1 cellular context compared by ENCODE assay signal in genomic region chr17:1123397-1124237, GRCh38.
TF ChIP-seq lines count a peak whose summit lies in the region.

No MANE protein-coding gene starts in this region.

TF ChIP-seq in HEK293T, 16 proteins besides CTCF, POLR2A, EP300 and RAD21:
- no peak for TF ChIP-seq ARNT (IDR thresholded peaks at IDR 0.05)
- TF ChIP-seq ZNF384 (IDR thresholded peaks at IDR 0.05): no peak
- TF ChIP-seq CTBP1 (IDR thresholded peaks at IDR 0.05; ENCODE audit: borderline replicate concordance): no peak
- TF ChIP-seq PKNOX1 (IDR thresholded peaks at IDR 0.05): no peak
- no peak for TF ChIP-seq FOXK2 (IDR thresholded peaks at IDR 0.05)
- TF ChIP-seq SP1 (IDR thresholded peaks at IDR 0.05): no peak
- TF ChIP-seq TARDBP (IDR thresholded peaks at IDR 0.05): no peak
- TF ChIP-seq L3MBTL2 (conservative IDR thresholded peaks at IDR 0.05): no peak
- no peak for TF ChIP-seq FOXM1 (IDR thresholded peaks at IDR 0.05; ENCODE audit: borderline replicate concordance)
- no peak for TF ChIP-seq SUZ12 (IDR thresholded peaks at IDR 0.05)
- TF ChIP-seq HDGF (IDR thresholded peaks at IDR 0.05; ENCODE audit: borderline replicate concordance): no peak
- no peak for TF ChIP-seq NFRKB (IDR thresholded peaks at IDR 0.05)
- TF ChIP-seq BHLHE40 (IDR thresholded peaks at IDR 0.05; ENCODE audit: borderline replicate concordance): no peak
- no peak for TF ChIP-seq LEF1 (IDR thresholded peaks at IDR 0.05; ENCODE audit: borderline replicate concordance)
- TF ChIP-seq FOXA1 (IDR thresholded peaks at IDR 0.05): no peak
- no peak for TF ChIP-seq ELF4 (IDR thresholded peaks at IDR 0.05)
